24 cellular contexts compared by ENCODE assay signal in the genomic region with DNA sequence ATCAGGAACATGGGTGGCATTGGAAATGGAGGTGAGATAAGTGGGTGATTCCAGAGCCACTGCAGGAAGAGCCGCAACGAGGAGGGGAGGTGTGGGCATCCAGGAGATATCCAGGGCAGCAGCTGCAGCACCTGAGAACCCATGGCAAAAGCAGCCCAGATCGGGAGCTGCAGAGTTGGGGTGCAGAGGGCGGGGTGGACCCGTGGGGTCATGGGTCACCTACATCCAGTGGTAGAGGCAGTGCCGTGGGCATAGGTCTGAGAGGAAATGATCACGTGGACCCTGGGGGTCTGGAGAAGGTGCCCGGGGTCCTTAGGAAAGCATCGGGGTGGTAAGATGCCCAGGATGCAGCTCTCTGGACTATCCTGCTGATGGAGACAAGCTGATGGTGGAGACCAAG.
"Had no signal": no experiment of that assay in that cellular context is flagged by ENCODE, and none has a peak within 500 bp of the region (broad histone marks: within the 10 kb centered on the region; RNA-seq: fewer than 3 reads in every experiment).

No MANE protein-coding gene starts in this region.

- ATAC-seq: effector memory CD8-positive, alpha-beta T cell; esophagus mucosa; foreskin keratinocyte; gastrocnemius medialis; gastroesophageal sphincter; heart left ventricle; heart right ventricle had no signal

- H3K4me3 Mint-ChIP-seq: dendritic cell treated with granulocyte-macrophage colony-stimulating factor and Interleukin-4, amounts not matched to agents 40 ng/mL and 50 ng/mL, for 4 days; effector memory CD8-positive, alpha-beta T cell; endodermal cell had no signal

- H3K4me3 ChIP-seq: colonic mucosa, coronary artery, dorsolateral prefrontal cortex, esophagus muscularis mucosa, esophagus squamous epithelium, gastrocnemius medialis, gastroesophageal sphincter, heart left ventricle, heart right ventricle had no signal

- H3K9me3 ChIP-seq: colonic mucosa, esophagus muscularis mucosa, esophagus squamous epithelium, gastrocnemius medialis, gastroesophageal sphincter, heart left ventricle, heart right ventricle had no signal

- DNase-seq: colonic mucosa; cortex of kidney; dermis blood vessel endothelial cell; dorsolateral prefrontal cortex; effector CD4-positive, alpha-beta T cell; effector CD8-positive, alpha-beta T cell; effector memory CD4-positive, alpha-beta T cell; effector memory CD8-positive, alpha-beta T cell; endodermal cell; erythroblast; esophagus squamous epithelium; foreskin fibroblast; foreskin keratinocyte; foreskin melanocyte; gastrocnemius medialis; glutamatergic neuron; heart left ventricle; heart right ventricle had no signal

- H3K27ac ChIP-seq: colonic mucosa, coronary artery, dorsolateral prefrontal cortex, epithelial cell of prostate, esophagus muscularis mucosa, esophagus squamous epithelium, foreskin keratinocyte, gastrocnemius medialis, gastroesophageal sphincter, heart left ventricle, heart right ventricle had no signal

- H3K27me3 Mint-ChIP-seq: dendritic cell treated with granulocyte-macrophage colony-stimulating factor and Interleukin-4, amounts not matched to agents 40 ng/mL and 50 ng/mL, for 4 days; effector memory CD8-positive, alpha-beta T cell had no signal

- H3K4me1 ChIP-seq: colonic mucosa, esophagus muscularis mucosa, esophagus squamous epithelium, foreskin keratinocyte, gastrocnemius medialis, gastroesophageal sphincter, heart left ventricle, heart right ventricle had no signal

- H3K36me3 ChIP-seq: colonic mucosa, esophagus muscularis mucosa, esophagus squamous epithelium, gastrocnemius medialis, gastroesophageal sphincter, heart left ventricle, heart right ventricle had no signal

- H3K4me1 Mint-ChIP-seq: endodermal cell had no signal

- H3K27me3 ChIP-seq: colonic mucosa, esophagus squamous epithelium, foreskin keratinocyte, gastroesophageal sphincter had no signal

- H3K27ac Mint-ChIP-seq: dendritic cell treated with granulocyte-macrophage colony-stimulating factor and Interleukin-4, amounts not matched to agents 40 ng/mL and 50 ng/mL, for 4 days; effector memory CD8-positive, alpha-beta T cell; endodermal cell had no signal
